In the genomic region with DNA sequence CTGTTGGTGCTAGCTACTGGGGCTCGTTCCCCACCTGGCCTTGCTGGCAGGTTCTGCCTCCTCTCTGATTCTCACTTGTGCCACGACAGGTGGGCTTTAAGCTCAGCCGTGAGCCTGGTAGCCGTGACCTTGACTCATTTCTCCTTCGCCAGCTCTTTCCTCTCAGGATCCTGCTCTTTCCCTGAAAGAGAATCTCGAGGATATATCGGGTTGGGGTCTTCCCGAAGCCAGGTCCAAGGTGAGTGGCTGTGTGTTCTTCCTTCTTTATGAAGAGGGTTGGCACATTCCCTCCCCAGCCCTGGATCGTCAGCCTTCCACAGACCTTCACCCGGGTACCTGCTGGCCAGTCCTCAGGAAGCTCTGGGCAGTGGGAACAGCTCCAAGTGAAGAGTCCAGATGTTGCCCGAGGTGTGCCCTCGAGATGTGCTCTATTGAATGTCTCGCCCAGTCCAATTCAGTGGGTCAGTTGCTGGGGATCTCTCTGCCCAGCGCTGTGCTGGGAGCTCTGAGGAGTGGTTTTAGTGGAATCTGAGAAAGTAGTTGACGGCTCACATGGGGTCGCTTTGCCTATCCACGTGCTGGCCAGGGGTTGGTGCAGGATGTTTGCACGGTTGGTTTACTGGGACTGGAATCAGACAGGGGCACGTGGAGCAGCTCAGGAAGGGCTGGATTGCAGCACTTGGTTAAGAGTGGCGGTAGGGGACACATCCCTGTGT, we compare ENCODE assay signal across 10 cellular contexts. TPM values are rescaled to one million over a fixed set of nuclear protein-coding genes. Genes with fewer than 3 reads are reported as not detected.
DNase-seq lines count a peak whose midpoint lies in the region; ATAC-seq, FAIRE-seq and TF ChIP-seq lines count a peak whose summit lies in the region.
"Had no signal": no experiment of that assay in that cellular context is flagged by ENCODE, and none has a peak within 500 bp of the region (broad histone marks: within the 10 kb centered on the region; RNA-seq: fewer than 3 reads in every experiment).

No MANE protein-coding gene starts in this region.

- no peaks in the 10 kb centered on the region for H3K36me3 Mint-ChIP-seq in activated T-cell treated with anti-CD3 and anti-CD28 coated beads, Interleukin-2, amount 50 U/mL, for 72 hours (ENCODE audit: insufficient read depth in 2 of 2)
- H3K36me3 Mint-ChIP-seq in activated CD8-positive, alpha-beta T cell treated with anti-CD3 and anti-CD28 coated beads for 36 hours (ENCODE audit: low read depth), result peaks cover 12% of the 10 kb centered on the region

- TF ChIP-seq POLR2A in H54 (IDR thresholded peaks at IDR 0.05; ENCODE audit: low read depth, low read length), result no peak

- H3K27me3 Mint-ChIP-seq in activated T-cell treated with anti-CD3 and anti-CD28 coated beads, Interleukin-2, amount 50 U/mL, for 72 hours (ENCODE audit: low read depth), result no peaks in the 10 kb centered on the region
- H3K27me3 Mint-ChIP-seq in activated CD8-positive, alpha-beta T cell treated with anti-CD3 and anti-CD28 coated beads for 36 hours, result no peaks in the 10 kb centered on the region

- ATAC-seq in activated T-cell treated with anti-CD3 and anti-CD28 coated beads, Interleukin-2, amount 50 U/mL, for 72 hours (replicated peaks in 1 of 2), result no peak
- no peak for ATAC-seq in activated CD8-positive, alpha-beta T cell treated with anti-CD3 and anti-CD28 coated beads for 36 hours

- CTCF ChIA-PET in activated CD8-positive, alpha-beta T cell treated with anti-CD3 and anti-CD28 coated beads for 36 hours (lab: Charles Lee), result interaction anchor here (0.7 to 1.7 kb wide), 5 partner anchors 18 to 78 kb away, joined by 3 to 6 read pairs (median 3); partner anchors contain the start of gene DGCR6L

- H3K4me3 Mint-ChIP-seq in activated T-cell treated with anti-CD3 and anti-CD28 coated beads, Interleukin-2, amount 50 U/mL, for 72 hours, result peak overlapping the region; percentile 90 to 91
- H3K4me3 Mint-ChIP-seq in activated CD8-positive, alpha-beta T cell treated with anti-CD3 and anti-CD28 coated beads for 36 hours, result peak overlapping the region; percentile 86

- H3K36me3 ChIP-seq in iPS-18a (ENCODE audit: control insufficient read depth, low read depth, low read length), result peaks cover 1% of the 10 kb centered on the region
- H3K36me3 ChIP-seq in subcutaneous abdominal adipose tissue (ENCODE audit: control insufficient read depth in 5 of 5, insufficient read depth in 5 of 5, low read length in 5 of 5), result no peaks in the 10 kb centered on the region
- H3K36me3 ChIP-seq: tibial artery had no signal

- H3K27me3 ChIP-seq in iPS-18a (ENCODE audit: control insufficient read depth, insufficient read depth, low read length) (no peaks in the 10 kb centered on the region), subcutaneous abdominal adipose tissue (ENCODE audit: control insufficient read depth in 5 of 5, insufficient read depth in 4 of 5, low read length in 5 of 5) (no peaks in the 10 kb centered on the region)
- H3K27me3 ChIP-seq: tibial artery had no signal

- intact Hi-C loops in activated CD8-positive, alpha-beta T cell treated with anti-CD3 and anti-CD28 coated beads for 36 hours (cut with micrococcal nuclease), result no loop called here

- H3K4me1 Mint-ChIP-seq in activated T-cell treated with anti-CD3 and anti-CD28 coated beads, Interleukin-2, amount 50 U/mL, for 72 hours (ENCODE audit: low read depth), result peaks cover 29% of the 10 kb centered on the region
- peaks cover 34% of the 10 kb centered on the region for H3K4me1 Mint-ChIP-seq in activated CD8-positive, alpha-beta T cell treated with anti-CD3 and anti-CD28 coated beads for 36 hours (ENCODE audit: low read depth)

- peak overlapping the region; percentile 90 for H3K9ac ChIP-seq in iPS-18a (ENCODE audit: low read length)
- H3K9ac ChIP-seq in subcutaneous abdominal adipose tissue (ENCODE audit: low read length in 5 of 5), result peak overlapping the region in 1 of 5 donors; percentile 56

- peak overlapping the region; percentile 87 for H3K4me3 ChIP-seq in iPS-18a (ENCODE audit: low read length)
- H3K4me3 ChIP-seq in subcutaneous abdominal adipose tissue (ENCODE audit: low read depth in 1 of 5, low read length in 5 of 5), result peak overlapping the region in 3 of 5 donors; percentile 11 to 82 (median 82)

- POLR2A ChIA-PET in activated CD8-positive, alpha-beta T cell treated with anti-CD3 and anti-CD28 coated beads for 36 hours (lab: Charles Lee), result interaction anchor here (1.2 kb wide), 1 partner anchor 8 kb away, joined by 5 read pairs; no protein-coding TSS in a partner anchor

- FAIRE-seq in H54 (lab: Jason Lieb, UNC), result no peak

- H3K9me3 ChIP-seq in iPS-18a (ENCODE audit: control insufficient read depth, low read depth, low read length), result no peaks in the 10 kb centered on the region
- no peaks in the 10 kb centered on the region for H3K9me3 ChIP-seq in subcutaneous abdominal adipose tissue (ENCODE audit: control insufficient read depth in 5 of 5, low read length in 5 of 5)
- H3K9me3 ChIP-seq: tibial artery had no signal

- peak overlapping the region; percentile 61 for H3K27ac Mint-ChIP-seq in activated T-cell treated with anti-CD3 and anti-CD28 coated beads, Interleukin-2, amount 50 U/mL, for 72 hours
- peak overlapping the region; percentile 69 for H3K27ac Mint-ChIP-seq in activated CD8-positive, alpha-beta T cell treated with anti-CD3 and anti-CD28 coated beads for 36 hours

- H3K4me1 ChIP-seq in iPS-18a (ENCODE audit: control insufficient read depth, low read depth, low read length) (peaks cover 14% of the 10 kb centered on the region), subcutaneous abdominal adipose tissue (ENCODE audit: control insufficient read depth in 5 of 5, insufficient read depth in 5 of 5, low read length in 5 of 5) (peaks cover 2 to 32% (median 28%) of the 10 kb centered on the region in 5 donors)

- TF ChIP-seq CTCF in activated CD8-positive, alpha-beta T cell treated with anti-CD3 and anti-CD28 coated beads for 36 hours (IDR thresholded peaks at IDR 0.05), result no peak

- H3K27ac ChIP-seq in iPS-18a (ENCODE audit: low read length), result no peak overlapping the region
- H3K27ac ChIP-seq in subcutaneous abdominal adipose tissue (ENCODE audit: low read depth, low read length), result no peak overlapping the region

- DNase-seq in activated T-cell treated with anti-CD3 and anti-CD28 coated beads, Interleukin-2, amount 50 U/mL, for 72 hours, result no peak
- DNase-seq in activated T-cell treated with anti-CD3 and anti-CD28 coated beads for 4 hours (no peak), H54 (ENCODE audit: insufficient read length, low spot score) (no peak), COLO829 (ENCODE audit: low spot score) (no peak), cerebellar cortex (ENCODE audit: low spot score) (no peak)
- no peak for DNase-seq in activated CD8-positive, alpha-beta T cell treated with anti-CD3 and anti-CD28 coated beads for 36 hours
- DNase-seq: right cardiac atrium had no signal

- H3K9me3 Mint-ChIP-seq in activated T-cell treated with anti-CD3 and anti-CD28 coated beads, Interleukin-2, amount 50 U/mL, for 72 hours, result no peaks in the 10 kb centered on the region
- no peaks in the 10 kb centered on the region for H3K9me3 Mint-ChIP-seq in activated CD8-positive, alpha-beta T cell treated with anti-CD3 and anti-CD28 coated beads for 36 hours

RNA-seq across cellular contexts. Expression of gene ZNF74, which starts 1.4 kb away (rescaled TPM):
- total RNA-seq in activated T-cell treated with anti-CD3 and anti-CD28 coated beads, Interleukin-2, amount 50 U/mL, for 72 hours, result 10 to 100 TPM in 1 of 2 donors, 1 to 10 TPM in 1; 8.3 to 11.7 TPM
- 10 to 100 TPM; 11.8 to 13.4 TPM for total RNA-seq in activated CD8-positive, alpha-beta T cell treated with anti-CD3 and anti-CD28 coated beads for 36 hours

RNA-seq across cellular contexts. Expression of gene SCARF2, which starts 42.3 kb away (rescaled TPM):
- 1 to 10 TPM; 1.0 to 1.4 TPM for total RNA-seq in activated T-cell treated with anti-CD3 and anti-CD28 coated beads, Interleukin-2, amount 50 U/mL, for 72 hours
- total RNA-seq in activated CD8-positive, alpha-beta T cell treated with anti-CD3 and anti-CD28 coated beads for 36 hours, result under 1 TPM; 0.20 to 0.27 TPM
